1 cellular context compared by ENCODE assay signal in the genomic region with DNA sequence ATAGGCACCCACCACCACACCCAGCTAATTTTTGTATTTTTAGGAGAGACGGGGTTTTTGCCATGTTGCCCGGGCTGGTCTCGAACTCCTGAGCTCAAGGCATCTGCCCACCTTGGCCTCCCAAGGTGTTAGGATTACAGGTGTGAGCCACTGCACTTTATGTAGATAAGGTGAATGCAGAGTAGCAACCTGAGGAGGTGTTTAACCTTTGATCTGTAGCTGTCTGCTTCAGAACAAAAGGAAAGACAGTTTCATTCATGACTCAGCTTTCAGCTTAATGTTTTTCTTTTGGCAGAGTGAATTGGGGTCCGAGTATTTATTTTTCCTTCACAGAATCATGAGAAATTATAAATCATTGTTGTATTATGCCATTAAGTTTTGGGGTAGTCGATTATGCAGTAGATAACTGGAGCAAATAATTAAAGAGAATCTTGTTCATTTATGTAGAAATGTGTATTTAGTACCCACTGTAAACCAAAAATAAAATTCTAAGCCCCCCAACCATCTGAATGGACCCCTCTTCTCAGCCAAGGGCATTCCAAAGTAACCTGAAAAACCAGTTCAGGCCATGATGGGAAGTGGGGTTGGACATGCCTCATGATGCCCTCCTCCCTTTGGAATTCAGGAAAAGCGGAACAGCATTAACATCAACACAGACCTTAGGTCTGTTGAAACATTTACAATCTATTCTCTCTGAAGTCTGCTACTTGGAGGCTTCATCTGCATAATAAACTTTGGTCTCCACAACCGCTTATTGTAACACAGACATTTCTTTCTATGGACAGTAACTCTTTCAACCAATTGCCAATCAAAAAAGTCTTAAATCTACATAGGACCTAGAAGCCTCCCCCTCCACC.
TF ChIP-seq lines count a peak whose summit lies in the region.

No MANE protein-coding gene starts in this region.

TF ChIP-seq in HepG2, 621 proteins besides CTCF, POLR2A, EP300 and RAD21 (continued from another document and continues in another):
- TF ChIP-seq, protein P1, sequence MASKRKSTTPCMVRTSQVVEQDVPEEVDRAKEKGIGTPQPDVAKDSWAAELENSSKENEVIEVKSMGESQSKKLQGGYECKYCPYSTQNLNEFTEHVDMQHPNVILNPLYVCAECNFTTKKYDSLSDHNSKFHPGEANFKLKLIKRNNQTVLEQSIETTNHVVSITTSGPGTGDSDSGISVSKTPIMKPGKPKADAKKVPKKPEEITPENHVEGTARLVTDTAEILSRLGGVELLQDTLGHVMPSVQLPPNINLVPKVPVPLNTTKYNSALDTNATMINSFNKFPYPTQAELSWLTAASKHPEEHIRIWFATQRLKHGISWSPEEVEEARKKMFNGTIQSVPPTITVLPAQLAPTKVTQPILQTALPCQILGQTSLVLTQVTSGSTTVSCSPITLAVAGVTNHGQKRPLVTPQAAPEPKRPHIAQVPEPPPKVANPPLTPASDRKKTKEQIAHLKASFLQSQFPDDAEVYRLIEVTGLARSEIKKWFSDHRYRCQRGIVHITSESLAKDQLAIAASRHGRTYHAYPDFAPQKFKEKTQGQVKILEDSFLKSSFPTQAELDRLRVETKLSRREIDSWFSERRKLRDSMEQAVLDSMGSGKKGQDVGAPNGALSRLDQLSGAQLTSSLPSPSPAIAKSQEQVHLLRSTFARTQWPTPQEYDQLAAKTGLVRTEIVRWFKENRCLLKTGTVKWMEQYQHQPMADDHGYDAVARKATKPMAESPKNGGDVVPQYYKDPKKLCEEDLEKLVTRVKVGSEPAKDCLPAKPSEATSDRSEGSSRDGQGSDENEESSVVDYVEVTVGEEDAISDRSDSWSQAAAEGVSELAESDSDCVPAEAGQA (IDR thresholded peaks at IDR 0.05; ENCODE audit: low read depth) = no peak
- TF ChIP-seq, protein P1 (CRISPR knock-in tag; IDR thresholded peaks at IDR 0.05; ENCODE audit: borderline replicate concordance) = no peak
- TF ChIP-seq, protein P2, sequence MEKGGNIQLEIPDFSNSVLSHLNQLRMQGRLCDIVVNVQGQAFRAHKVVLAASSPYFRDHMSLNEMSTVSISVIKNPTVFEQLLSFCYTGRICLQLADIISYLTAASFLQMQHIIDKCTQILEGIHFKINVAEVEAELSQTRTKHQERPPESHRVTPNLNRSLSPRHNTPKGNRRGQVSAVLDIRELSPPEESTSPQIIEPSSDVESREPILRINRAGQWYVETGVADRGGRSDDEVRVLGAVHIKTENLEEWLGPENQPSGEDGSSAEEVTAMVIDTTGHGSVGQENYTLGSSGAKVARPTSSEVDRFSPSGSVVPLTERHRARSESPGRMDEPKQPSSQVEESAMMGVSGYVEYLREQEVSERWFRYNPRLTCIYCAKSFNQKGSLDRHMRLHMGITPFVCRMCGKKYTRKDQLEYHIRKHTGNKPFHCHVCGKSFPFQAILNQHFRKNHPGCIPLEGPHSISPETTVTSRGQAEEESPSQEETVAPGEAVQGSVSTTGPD (CRISPR knock-in tag; IDR thresholded peaks at IDR 0.05) = no peak
- TF ChIP-seq ZFP82 (CRISPR knock-in tag; IDR thresholded peaks at IDR 0.05; ENCODE audit: borderline replicate concordance) (no peak), SRSF1 (optimal IDR thresholded peaks at IDR 0.05; ENCODE audit: low read depth, low read length) (no peak), ZNF331 (CRISPR knock-in tag; IDR thresholded peaks at IDR 0.05) (0 out of 2 replicates have a peak, but pooled peaks have one; percentile 47), RFXANK (CRISPR knock-in tag; IDR thresholded peaks at IDR 0.05) (no peak), ZNF337 (CRISPR knock-in tag; IDR thresholded peaks at IDR 0.05; ENCODE audit: borderline replicate concordance, low read depth) (no peak), SKI (IDR thresholded peaks at IDR 0.05; ENCODE audit: partially characterized antibody) (peak; percentile 20), ZFYVE20 (CRISPR knock-in tag; IDR thresholded peaks at IDR 0.05; ENCODE audit: borderline replicate concordance, low read depth) (no peak), LCORL (IDR thresholded peaks at IDR 0.05) (no peak), LCORL (CRISPR knock-in tag; IDR thresholded peaks at IDR 0.05) (peak; percentile 71), CCDC6 (CRISPR knock-in tag; IDR thresholded peaks at IDR 0.05) (no peak), AGO2 (optimal IDR thresholded peaks at IDR 0.05; ENCODE audit: low read depth, low read length) (no peak), ZNF138 (CRISPR knock-in tag; IDR thresholded peaks at IDR 0.05; ENCODE audit: low read depth) (no peak), SOX13 (IDR thresholded peaks at IDR 0.05) (no peak), SOX13 (CRISPR knock-in tag; conservative IDR thresholded peaks at IDR 0.05 in 1 of 2, IDR thresholded peaks at IDR 0.05 in 1 of 2) (peak in 1 of 2 experiments; percentile 62; a peak in 2 of 4 replicates), ZZZ3 (CRISPR knock-in tag; IDR thresholded peaks at IDR 0.05; ENCODE audit: borderline replicate concordance) (no peak), CEBPG (CRISPR knock-in tag; IDR thresholded peaks at IDR 0.05) (peak; percentile 36; the same call in 1 of the 2 replicates), SMARCE1 (IDR thresholded peaks at IDR 0.05; ENCODE audit: borderline replicate concordance) (no peak), PAWR (CRISPR knock-in tag; IDR thresholded peaks at IDR 0.05; ENCODE audit: borderline replicate concordance) (no peak)
- TF ChIP-seq, protein P3, sequence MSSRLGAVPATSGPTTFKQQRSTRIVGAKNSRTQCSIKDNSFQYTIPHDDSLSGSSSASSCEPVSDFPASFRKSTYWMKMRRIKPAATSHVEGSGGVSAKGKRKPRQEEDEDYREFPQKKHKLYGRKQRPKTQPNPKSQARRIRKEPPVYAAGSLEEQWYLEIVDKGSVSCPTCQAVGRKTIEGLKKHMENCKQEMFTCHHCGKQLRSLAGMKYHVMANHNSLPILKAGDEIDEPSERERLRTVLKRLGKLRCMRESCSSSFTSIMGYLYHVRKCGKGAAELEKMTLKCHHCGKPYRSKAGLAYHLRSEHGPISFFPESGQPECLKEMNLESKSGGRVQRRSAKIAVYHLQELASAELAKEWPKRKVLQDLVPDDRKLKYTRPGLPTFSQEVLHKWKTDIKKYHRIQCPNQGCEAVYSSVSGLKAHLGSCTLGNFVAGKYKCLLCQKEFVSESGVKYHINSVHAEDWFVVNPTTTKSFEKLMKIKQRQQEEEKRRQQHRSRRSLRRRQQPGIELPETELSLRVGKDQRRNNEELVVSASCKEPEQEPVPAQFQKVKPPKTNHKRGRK (CRISPR knock-in tag; IDR thresholded peaks at IDR 0.05) = no peak
- TF ChIP-seq, protein P4, sequence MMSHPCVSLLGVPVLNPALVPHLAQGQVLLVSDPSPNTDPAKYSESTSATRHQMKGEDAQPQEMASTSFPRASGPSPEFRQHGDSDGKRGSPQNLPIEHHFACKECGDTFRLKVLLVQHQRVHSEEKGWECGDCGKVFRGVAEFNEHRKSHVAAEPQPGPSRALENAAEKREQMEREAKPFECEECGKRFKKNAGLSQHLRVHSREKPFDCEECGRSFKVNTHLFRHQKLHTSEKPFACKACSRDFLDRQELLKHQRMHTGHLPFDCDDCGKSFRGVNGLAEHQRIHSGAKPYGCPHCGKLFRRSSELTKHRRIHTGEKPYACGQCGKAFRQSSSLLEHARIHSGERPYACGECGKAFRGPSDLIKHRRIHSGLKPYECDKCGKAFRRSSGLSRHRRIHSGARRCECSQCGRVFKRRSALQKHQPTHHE (CRISPR knock-in tag; IDR thresholded peaks at IDR 0.05; ENCODE audit: borderline replicate concordance) = no peak
- TF ChIP-seq, protein P5, sequence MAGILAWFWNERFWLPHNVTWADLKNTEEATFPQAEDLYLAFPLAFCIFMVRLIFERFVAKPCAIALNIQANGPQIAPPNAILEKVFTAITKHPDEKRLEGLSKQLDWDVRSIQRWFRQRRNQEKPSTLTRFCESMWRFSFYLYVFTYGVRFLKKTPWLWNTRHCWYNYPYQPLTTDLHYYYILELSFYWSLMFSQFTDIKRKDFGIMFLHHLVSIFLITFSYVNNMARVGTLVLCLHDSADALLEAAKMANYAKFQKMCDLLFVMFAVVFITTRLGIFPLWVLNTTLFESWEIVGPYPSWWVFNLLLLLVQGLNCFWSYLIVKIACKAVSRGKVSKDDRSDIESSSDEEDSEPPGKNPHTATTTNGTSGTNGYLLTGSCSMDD (CRISPR knock-in tag; IDR thresholded peaks at IDR 0.05) = no peak
- TF ChIP-seq, protein P6, sequence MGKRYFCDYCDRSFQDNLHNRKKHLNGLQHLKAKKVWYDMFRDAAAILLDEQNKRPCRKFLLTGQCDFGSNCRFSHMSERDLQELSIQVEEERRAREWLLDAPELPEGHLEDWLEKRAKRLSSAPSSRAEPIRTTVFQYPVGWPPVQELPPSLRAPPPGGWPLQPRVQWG (CRISPR knock-in tag; IDR thresholded peaks at IDR 0.05; ENCODE audit: borderline replicate concordance, low read depth) = no peak
- TF ChIP-seq, protein P7, sequence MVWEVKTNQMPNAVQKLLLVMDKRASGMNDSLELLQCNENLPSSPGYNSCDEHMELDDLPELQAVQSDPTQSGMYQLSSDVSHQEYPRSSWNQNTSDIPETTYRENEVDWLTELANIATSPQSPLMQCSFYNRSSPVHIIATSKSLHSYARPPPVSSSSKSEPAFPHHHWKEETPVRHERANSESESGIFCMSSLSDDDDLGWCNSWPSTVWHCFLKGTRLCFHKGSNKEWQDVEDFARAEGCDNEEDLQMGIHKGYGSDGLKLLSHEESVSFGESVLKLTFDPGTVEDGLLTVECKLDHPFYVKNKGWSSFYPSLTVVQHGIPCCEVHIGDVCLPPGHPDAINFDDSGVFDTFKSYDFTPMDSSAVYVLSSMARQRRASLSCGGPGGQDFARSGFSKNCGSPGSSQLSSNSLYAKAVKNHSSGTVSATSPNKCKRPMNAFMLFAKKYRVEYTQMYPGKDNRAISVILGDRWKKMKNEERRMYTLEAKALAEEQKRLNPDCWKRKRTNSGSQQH (CRISPR knock-in tag; IDR thresholded peaks at IDR 0.05; ENCODE audit: low read depth) = no peak
- TF ChIP-seq, protein P8, sequence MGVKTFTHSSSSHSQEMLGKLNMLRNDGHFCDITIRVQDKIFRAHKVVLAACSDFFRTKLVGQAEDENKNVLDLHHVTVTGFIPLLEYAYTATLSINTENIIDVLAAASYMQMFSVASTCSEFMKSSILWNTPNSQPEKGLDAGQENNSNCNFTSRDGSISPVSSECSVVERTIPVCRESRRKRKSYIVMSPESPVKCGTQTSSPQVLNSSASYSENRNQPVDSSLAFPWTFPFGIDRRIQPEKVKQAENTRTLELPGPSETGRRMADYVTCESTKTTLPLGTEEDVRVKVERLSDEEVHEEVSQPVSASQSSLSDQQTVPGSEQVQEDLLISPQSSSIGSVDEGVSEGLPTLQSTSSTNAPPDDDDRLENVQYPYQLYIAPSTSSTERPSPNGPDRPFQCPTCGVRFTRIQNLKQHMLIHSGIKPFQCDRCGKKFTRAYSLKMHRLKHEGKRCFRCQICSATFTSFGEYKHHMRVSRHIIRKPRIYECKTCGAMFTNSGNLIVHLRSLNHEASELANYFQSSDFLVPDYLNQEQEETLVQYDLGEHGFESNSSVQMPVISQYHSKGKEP (CRISPR knock-in tag; IDR thresholded peaks at IDR 0.05) = no peak
- TF ChIP-seq, protein P9, sequence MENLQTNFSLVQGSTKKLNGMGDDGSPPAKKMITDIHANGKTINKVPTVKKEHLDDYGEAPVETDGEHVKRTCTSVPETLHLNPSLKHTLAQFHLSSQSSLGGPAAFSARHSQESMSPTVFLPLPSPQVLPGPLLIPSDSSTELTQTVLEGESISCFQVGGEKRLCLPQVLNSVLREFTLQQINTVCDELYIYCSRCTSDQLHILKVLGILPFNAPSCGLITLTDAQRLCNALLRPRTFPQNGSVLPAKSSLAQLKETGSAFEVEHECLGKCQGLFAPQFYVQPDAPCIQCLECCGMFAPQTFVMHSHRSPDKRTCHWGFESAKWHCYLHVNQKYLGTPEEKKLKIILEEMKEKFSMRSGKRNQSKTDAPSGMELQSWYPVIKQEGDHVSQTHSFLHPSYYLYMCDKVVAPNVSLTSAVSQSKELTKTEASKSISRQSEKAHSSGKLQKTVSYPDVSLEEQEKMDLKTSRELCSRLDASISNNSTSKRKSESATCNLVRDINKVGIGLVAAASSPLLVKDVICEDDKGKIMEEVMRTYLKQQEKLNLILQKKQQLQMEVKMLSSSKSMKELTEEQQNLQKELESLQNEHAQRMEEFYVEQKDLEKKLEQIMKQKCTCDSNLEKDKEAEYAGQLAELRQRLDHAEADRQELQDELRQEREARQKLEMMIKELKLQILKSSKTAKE (CRISPR knock-in tag; IDR thresholded peaks at IDR 0.05; ENCODE audit: borderline replicate concordance) = no peak
- TF ChIP-seq, protein P10, sequence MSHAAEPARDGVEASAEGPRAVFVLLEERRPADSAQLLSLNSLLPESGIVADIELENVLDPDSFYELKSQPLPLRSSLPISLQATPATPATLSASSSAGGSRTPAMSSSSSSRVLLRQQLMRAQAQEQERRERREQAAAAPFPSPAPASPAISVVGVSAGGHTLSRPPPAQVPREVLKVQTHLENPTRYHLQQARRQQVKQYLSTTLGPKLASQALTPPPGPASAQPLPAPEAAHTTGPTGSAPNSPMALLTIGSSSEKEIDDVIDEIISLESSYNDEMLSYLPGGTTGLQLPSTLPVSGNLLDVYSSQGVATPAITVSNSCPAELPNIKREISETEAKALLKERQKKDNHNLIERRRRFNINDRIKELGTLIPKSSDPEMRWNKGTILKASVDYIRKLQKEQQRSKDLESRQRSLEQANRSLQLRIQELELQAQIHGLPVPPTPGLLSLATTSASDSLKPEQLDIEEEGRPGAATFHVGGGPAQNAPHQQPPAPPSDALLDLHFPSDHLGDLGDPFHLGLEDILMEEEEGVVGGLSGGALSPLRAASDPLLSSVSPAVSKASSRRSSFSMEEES (CRISPR knock-in tag; IDR thresholded peaks at IDR 0.05) = 0 out of 2 replicates have a peak, but pooled peaks have one; percentile 55
- TF ChIP-seq, protein P11, sequence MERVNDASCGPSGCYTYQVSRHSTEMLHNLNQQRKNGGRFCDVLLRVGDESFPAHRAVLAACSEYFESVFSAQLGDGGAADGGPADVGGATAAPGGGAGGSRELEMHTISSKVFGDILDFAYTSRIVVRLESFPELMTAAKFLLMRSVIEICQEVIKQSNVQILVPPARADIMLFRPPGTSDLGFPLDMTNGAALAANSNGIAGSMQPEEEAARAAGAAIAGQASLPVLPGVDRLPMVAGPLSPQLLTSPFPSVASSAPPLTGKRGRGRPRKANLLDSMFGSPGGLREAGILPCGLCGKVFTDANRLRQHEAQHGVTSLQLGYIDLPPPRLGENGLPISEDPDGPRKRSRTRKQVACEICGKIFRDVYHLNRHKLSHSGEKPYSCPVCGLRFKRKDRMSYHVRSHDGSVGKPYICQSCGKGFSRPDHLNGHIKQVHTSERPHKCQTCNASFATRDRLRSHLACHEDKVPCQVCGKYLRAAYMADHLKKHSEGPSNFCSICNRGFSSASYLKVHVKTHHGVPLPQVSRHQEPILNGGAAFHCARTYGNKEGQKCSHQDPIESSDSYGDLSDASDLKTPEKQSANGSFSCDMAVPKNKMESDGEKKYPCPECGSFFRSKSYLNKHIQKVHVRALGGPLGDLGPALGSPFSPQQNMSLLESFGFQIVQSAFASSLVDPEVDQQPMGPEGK (CRISPR knock-in tag; IDR thresholded peaks at IDR 0.05) = 0 out of 2 replicates have a peak, but pooled peaks have one; percentile 22
